ENCODE assay signal across 13 cellular contexts in the genomic region with DNA sequence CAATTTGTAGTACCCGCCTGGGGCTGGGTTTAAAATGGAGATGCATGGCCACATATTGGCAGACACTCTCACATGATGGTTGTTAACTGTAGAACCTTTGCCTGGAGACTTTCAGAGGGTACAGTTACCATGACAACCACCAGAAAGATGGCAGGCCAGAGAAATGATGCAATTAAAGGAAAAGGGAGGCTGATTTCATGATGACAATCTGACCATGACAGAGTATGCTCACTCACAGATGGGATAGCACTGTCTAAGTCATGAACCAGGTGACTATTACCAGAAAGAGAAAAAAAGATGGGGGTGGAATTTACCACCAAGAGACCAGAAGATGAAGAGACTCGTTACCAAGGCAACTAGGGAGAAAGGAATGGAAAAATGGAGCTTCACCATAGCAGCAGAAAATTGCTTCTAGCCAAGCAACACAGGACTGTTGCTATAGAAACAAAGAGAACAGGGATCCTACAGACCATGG. TPM values are rescaled to one million over a fixed set of nuclear protein-coding genes. Genes with fewer than 3 reads are reported as not detected.
DNase-seq lines count a peak whose midpoint lies in the region; ATAC-seq, FAIRE-seq and TF ChIP-seq lines count a peak whose summit lies in the region.
"Had no signal": no experiment of that assay in that cellular context is flagged by ENCODE, and none has a peak within 500 bp of the region (broad histone marks: within the 10 kb centered on the region; RNA-seq: fewer than 3 reads in every experiment).

No MANE protein-coding gene starts in this region.

- TF ChIP-seq POLR2A in HepG2 (IDR thresholded peaks at IDR 0.05; ENCODE audit: insufficient read depth in 1 of 2, low read depth in 2 of 2, low read length in 2 of 2), result no peak
- no peak for TF ChIP-seq POLR2A in right lobe of liver (IDR thresholded peaks at IDR 0.05)
- no peak for TF ChIP-seq POLR2A in erythroblast (IDR thresholded peaks at IDR 0.05; ENCODE audit: low read length)
- no peak for TF ChIP-seq POLR2A in adrenal gland (IDR thresholded peaks at IDR 0.05)

- no peak for TF ChIP-seq RAD21 in HepG2 (CRISPR knock-in tag; IDR thresholded peaks at IDR 0.05)

- DNase-seq in HepG2 (ENCODE audit: low spot score) (no peak), right lobe of liver (no peak), NCI-H524 (lab: John Stamatoyannopoulos, UW) (peak; percentile 31 to 45), erythroblast (lab: John Stamatoyannopoulos, UW) (peak; percentile 43 to 73), iPS-NIHi11 (ENCODE audit: low spot score) (no peak), adrenal gland (no peak), HTR-8/SVneo (ENCODE audit: insufficient read length, low spot score) (no peak)
- DNase-seq: activated T-cell treated with anti-CD3 and anti-CD28 coated beads for 4 hours; effector memory CD4-positive, alpha-beta T cell; lower lobe of right lung; SHP77 treated with DMSO at 0.1 percent for 48 hours had no signal

- intact Hi-C loops in HepG2 (cut with micrococcal nuclease; ENCODE audit: unreplicated experiment), result no loop called here
- intact Hi-C loops in right lobe of liver (cut with DNase I), result no loop called here
- intact Hi-C loops in adrenal gland (cut with DNase I), result no loop called here

- no peak overlapping the region for H3K4me2 ChIP-seq in HepG2 (ENCODE audit: low read depth, low read length)

- no peaks in the 10 kb centered on the region for H3K9me3 ChIP-seq in HepG2 (ENCODE audit: low read length)
- no peaks in the 10 kb centered on the region for H3K9me3 ChIP-seq in right lobe of liver
- no peaks in the 10 kb centered on the region for H3K9me3 ChIP-seq in adrenal gland (replicated peaks in 1 of 3)
- H3K9me3 ChIP-seq: ascending aorta, lower lobe of right lung had no signal

- WGBS in HepG2 (ENCODE audit: low lambda C conversion rate), result 32% methylated on average over 2 of the region's 2 CpGs
- 73% methylated on average over 2 of the region's 2 CpGs for WGBS in right lobe of liver (ENCODE audit: insufficient coverage, low coverage, low lambda C conversion rate, missing lambda C conversion rate)
- 59 to 89% (median 82%) methylated on average over 2 of the region's 2 CpGs for WGBS in adrenal gland, 4 donors

- no peak overlapping the region for H2AFZ ChIP-seq in HepG2 (ENCODE audit: low read length)

- in situ Hi-C loops in HepG2 (cut with HindIII; ENCODE audit: extremely low pct_ligation_motif_present, low pct_unique_long_range_greater_than_20kb), result no loop called here

- H3K4me3 ChIP-seq in HepG2 (replicated peaks in 1 of 3; ENCODE audit: insufficient read depth in 1 of 3, low read depth in 2 of 3, low read length in 3 of 3), result no peak overlapping the region
- no peak overlapping the region for H3K4me3 ChIP-seq in right lobe of liver
- no peak overlapping the region for H3K4me3 ChIP-seq in adrenal gland
- H3K4me3 ChIP-seq: ascending aorta, lower lobe of right lung had no signal

- FAIRE-seq in HepG2 (lab: Jason Lieb, UNC) (no peak), HTR-8/SVneo (lab: Jason Lieb, UNC) (no peak)

- no peaks in the 10 kb centered on the region; a peak in 1 of 5 replicates for H3K27me3 ChIP-seq in HepG2 (ENCODE audit: control insufficient read depth in 1 of 2, insufficient read depth in 2 of 2, low read length in 2 of 2)
- H3K27me3 ChIP-seq in right lobe of liver, result no peaks in the 10 kb centered on the region
- H3K27me3 ChIP-seq in adrenal gland, result no peaks in the 10 kb centered on the region
- H3K27me3 ChIP-seq: ascending aorta had no signal

- H3K36me3 ChIP-seq in HepG2 (replicated peaks in 1 of 2; ENCODE audit: control insufficient read depth in 1 of 2, insufficient read depth in 2 of 2, low read length in 2 of 2) (no peaks in the 10 kb centered on the region), right lobe of liver (no peaks in the 10 kb centered on the region), adrenal gland (replicated peaks in 1 of 2) (no peaks in the 10 kb centered on the region)
- H3K36me3 ChIP-seq: ascending aorta, lower lobe of right lung had no signal

- peaks cover 17% of the 10 kb centered on the region for H3K79me2 ChIP-seq in HepG2 (ENCODE audit: insufficient read depth, low read length)

- ATAC-seq in HepG2, result no peak
- no peak for ATAC-seq in right lobe of liver
- no peak for ATAC-seq in HG03097 (IDR thresholded peaks at IDR 0.05; ENCODE audit: low FRiP score, unreplicated experiment)
- ATAC-seq: lower lobe of right lung had no signal

- H3K9ac ChIP-seq in HepG2 (ENCODE audit: insufficient read depth, low read depth, low read length), result no peak overlapping the region

- CTCF ChIA-PET in HepG2 (lab: Yijun Ruan, JAX; ENCODE audit: low intra/inter-chr PET ratio, low total read pairs), result no interaction called here

- no peaks in the 10 kb centered on the region; the same call in 1 of the 2 replicates for H4K20me1 ChIP-seq in HepG2 (ENCODE audit: insufficient read depth, low read length)

- no peak overlapping the region for H3K27ac ChIP-seq in HepG2 (ENCODE audit: extremely low read length, insufficient read depth, low read length)
- no peak overlapping the region for H3K27ac ChIP-seq in right lobe of liver
- H3K27ac ChIP-seq in adrenal gland, result no peak overlapping the region
- H3K27ac ChIP-seq: ascending aorta, lower lobe of right lung had no signal

- TF ChIP-seq EP300 in HepG2 (IDR thresholded peaks at IDR 0.05; ENCODE audit: low read depth in 2 of 2, low read length in 2 of 2) (no peak), HepG2 (CRISPR knock-in tag; IDR thresholded peaks at IDR 0.05; ENCODE audit: borderline replicate concordance) (no peak)

- H3K4me1 ChIP-seq in HepG2 (ENCODE audit: insufficient read depth, low read length) (peaks cover 30% of the 10 kb centered on the region), right lobe of liver (peaks cover 0 to 15% (median 3%) of the 10 kb centered on the region in 4 donors), adrenal gland (replicated peaks in 1 of 2) (peaks cover 13 to 15% of the 10 kb centered on the region in 2 donors)

- POLR2A ChIA-PET in HepG2 (lab: Yijun Ruan, JAX), result no interaction called here

- BruUV-seq in HepG2 (replicated peaks; lab: Mats Ljungman, UMichigan), result no TSS peak

- TF ChIP-seq CTCF in HepG2 (CRISPR knock-in tag; IDR thresholded peaks at IDR 0.05), result no peak
- no peak for TF ChIP-seq CTCF in right lobe of liver (IDR thresholded peaks at IDR 0.05)
- no peak for TF ChIP-seq CTCF in adrenal gland (IDR thresholded peaks at IDR 0.05)

RNA-seq across cellular contexts. Expression of gene TRIT1, which starts 3.5 kb away (rescaled TPM):
- total RNA-seq in HepG2 (2016; rRNA removed; fragmentation: Illumina TruSeq; extraction: Trizol), result 20.4 and 20.7 TPM in 2 replicates
- total RNA-seq in HepG2 (2016; cell fraction: cytosol; rRNA removed; fragmentation: Illumina TruSeq; extraction: Trizol; ENCODE audit: low read depth), result 6.6 and 8.1 TPM in 2 replicates
- 20.6 and 21.7 TPM in 2 replicates for total RNA-seq in HepG2 (2016; cell fraction: insoluble cytoplasmic fraction; rRNA removed; fragmentation: Illumina TruSeq; extraction: Trizol)
- total RNA-seq in HepG2 (2016; cell fraction: membrane; rRNA removed; fragmentation: Illumina TruSeq; extraction: Trizol), result 11.4 and 13.2 TPM in 2 replicates
- 24.7 and 29.2 TPM in 2 replicates for total RNA-seq in HepG2 (2016; cell fraction: nucleus; rRNA removed; fragmentation: Illumina TruSeq; extraction: Trizol)
- polyA plus RNA-seq in HepG2 (2011; rRNA removed), result 11.5 and 13.4 TPM in 2 replicates
- 6.3 and 6.6 TPM in 2 replicates for polyA plus RNA-seq in HepG2 (2011; cell fraction: cytosol; rRNA removed)
- 11.5 and 15.4 TPM in 2 replicates for polyA plus RNA-seq in HepG2 (2011; cell fraction: nucleus; rRNA removed)
- 10.4 and 13.0 TPM in 2 replicates for polyA plus RNA-seq in HepG2 (2012)
- polyA plus RNA-seq in HepG2 (2016; cell fraction: cytosol; fragmentation: Illumina TruSeq; extraction: Trizol; ENCODE audit: low read depth), result 2.8 and 4.0 TPM in 2 replicates
- 13.4 and 19.6 TPM in 2 replicates for polyA plus RNA-seq in HepG2 (2016; cell fraction: insoluble cytoplasmic fraction; fragmentation: Illumina TruSeq; extraction: Trizol; ENCODE audit: low read depth)
- 5.7 and 6.6 TPM in 2 replicates for polyA plus RNA-seq in HepG2 (2016; cell fraction: membrane; fragmentation: Illumina TruSeq; extraction: Trizol; ENCODE audit: low read depth)
- 46.0 and 50.5 TPM in 2 replicates for polyA plus RNA-seq in HepG2 (2016; cell fraction: nucleus; fragmentation: Illumina TruSeq; extraction: Trizol; ENCODE audit: insufficient read depth, low read depth)
- 11.6 and 20.1 TPM in 2 replicates for polyA minus RNA-seq in HepG2 (2011; rRNA and poly(A)+ RNA removed; ENCODE audit: low replicate concordance)
- polyA minus RNA-seq in HepG2 (2011; cell fraction: cytosol; rRNA and poly(A)+ RNA removed), result 5.3 and 8.4 TPM in 2 replicates
- polyA minus RNA-seq in HepG2 (2011; cell fraction: nucleus; rRNA and poly(A)+ RNA removed), result 22.4 and 32.9 TPM in 2 replicates
- 10 to 100 TPM in 1 of 6 experiments, 1 to 10 TPM in 5; 5.1 to 10.3 (median 7.0) TPM for total RNA-seq in right lobe of liver
- total RNA-seq in adrenal gland, result 10 to 100 TPM in 6 of 8 donors, 1 to 10 TPM in 2; 7.1 to 15.8 (median 12.0) TPM
- 10 to 100 TPM; 17.8 to 24.4 (median 21.4) TPM for polyA plus RNA-seq in adrenal gland

RNA-seq across cellular contexts. Expression of gene MYCL, which starts 14.9 kb away (rescaled TPM):
- 0.31 and 0.42 TPM in 2 replicates for total RNA-seq in HepG2 (2016; rRNA removed; fragmentation: Illumina TruSeq; extraction: Trizol)
- 0.20 and 0.26 TPM in 2 replicates for total RNA-seq in HepG2 (2016; cell fraction: cytosol; rRNA removed; fragmentation: Illumina TruSeq; extraction: Trizol; ENCODE audit: low read depth)
- 0.15 and 0.30 TPM in 2 replicates for total RNA-seq in HepG2 (2016; cell fraction: insoluble cytoplasmic fraction; rRNA removed; fragmentation: Illumina TruSeq; extraction: Trizol)
- 0.28 and 0.34 TPM in 2 replicates for total RNA-seq in HepG2 (2016; cell fraction: membrane; rRNA removed; fragmentation: Illumina TruSeq; extraction: Trizol)
- total RNA-seq in HepG2 (2016; cell fraction: nucleus; rRNA removed; fragmentation: Illumina TruSeq; extraction: Trizol), result 0.38 and 0.62 TPM in 2 replicates
- 1.7 and 2.1 TPM in 2 replicates for polyA plus RNA-seq in HepG2 (2011; rRNA removed)
- 1.7 and 2.2 TPM in 2 replicates for polyA plus RNA-seq in HepG2 (2011; cell fraction: cytosol; rRNA removed)
- 0.77 and 1.6 TPM in 2 replicates for polyA plus RNA-seq in HepG2 (2011; cell fraction: nucleus; rRNA removed)
- polyA plus RNA-seq in HepG2 (2012), result 4.1 and 5.6 TPM in 2 replicates
- 0.14 and 0.15 TPM in 2 replicates for polyA plus RNA-seq in HepG2 (2016; cell fraction: cytosol; fragmentation: Illumina TruSeq; extraction: Trizol; ENCODE audit: low read depth)
- polyA plus RNA-seq in HepG2 (2016; cell fraction: insoluble cytoplasmic fraction; fragmentation: Illumina TruSeq; extraction: Trizol; ENCODE audit: low read depth), result 0.21 and 0.37 TPM in 2 replicates
- polyA plus RNA-seq in HepG2 (2016; cell fraction: membrane; fragmentation: Illumina TruSeq; extraction: Trizol; ENCODE audit: low read depth), result 0.28 and 0.40 TPM in 2 replicates
- polyA plus RNA-seq in HepG2 (2016; cell fraction: nucleus; fragmentation: Illumina TruSeq; extraction: Trizol; ENCODE audit: insufficient read depth, low read depth), result 0.29 and 0.42 TPM in 2 replicates
- 2.5 and 7.8 TPM in 2 replicates for polyA minus RNA-seq in HepG2 (2011; rRNA and poly(A)+ RNA removed; ENCODE audit: low replicate concordance)
- polyA minus RNA-seq in HepG2 (2011; cell fraction: cytosol; rRNA and poly(A)+ RNA removed), result 0.79 and 1.5 TPM in 2 replicates
- polyA minus RNA-seq in HepG2 (2011; cell fraction: nucleus; rRNA and poly(A)+ RNA removed), result 1.3 and 3.1 TPM in 2 replicates
- total RNA-seq in right lobe of liver, result 10 to 100 TPM in 2 of 6 experiments, 1 to 10 TPM in 3, under 1 TPM in 1; 0.75 to 20.5 (median 6.1) TPM
- total RNA-seq in adrenal gland, result under 1 TPM in 7 of 8 donors, not detected in 1; 0.24 to 0.69 (median 0.36) TPM
- under 1 TPM; 0.07 to 0.40 (median 0.24) TPM for polyA plus RNA-seq in adrenal gland

Comparison
In these comparisons a context has a peak if more than half of its experiments do, and no peak if none do; other contexts are left out.
1. DNase-seq: peak in NCI-H524 (2 of 2) and erythroblast (2 of 2); none in HepG2 (single experiment), right lobe of liver (0 of 3), iPS-NIHi11 (single experiment), adrenal gland (0 of 7) and HTR-8/SVneo (single experiment).